ENCODE assay signal across 12 cellular contexts in genomic region chr15:31031471-31032064, GRCh38. TPM values are rescaled to one million over a fixed set of nuclear protein-coding genes. Genes with fewer than 3 reads are reported as not detected.
DNase-seq lines count a peak whose midpoint lies in the region; ATAC-seq, FAIRE-seq and TF ChIP-seq lines count a peak whose summit lies in the region.
"Had no signal": no experiment of that assay in that cellular context is flagged by ENCODE, and none has a peak within 500 bp of the region (broad histone marks: within the 10 kb centered on the region; RNA-seq: fewer than 3 reads in every experiment).

No MANE protein-coding gene starts in this region.

- intact Hi-C loops in GM12878 (cut with micrococcal nuclease; ENCODE audit: unreplicated experiment) (no loop called here), esophagus squamous epithelium (cut with DNase I) (no loop called here), dorsolateral prefrontal cortex (cut with DNase I) (no loop called here)

- WGBS in GM12878 (ENCODE audit: insufficient coverage, insufficient replicate concordance, low lambda C conversion rate, missing lambda C conversion rate): 89% methylated on average over 3 of the region's 3 CpGs
- WGBS in esophagus squamous epithelium, 2 donors: 93 to 94% methylated on average over 3 of the region's 3 CpGs

- DNase-seq in A172 (ENCODE audit: low spot score) (peak; percentile 44), GM12878 (ENCODE audit: low read depth, low spot score) (peak; percentile 46), NCI-H146 treated with DMSO at 0.1 percent for 48 hours (lab: John Stamatoyannopoulos, UW; ENCODE audit: unreplicated experiment) (no peak), esophagus squamous epithelium (lab: John Stamatoyannopoulos, UW) (no peak), dorsolateral prefrontal cortex (no peak)
- DNase-seq: GOT3, NCI-H2081, WERI-Rb-1 had no signal

- CTCF ChIA-PET in GM12878 (lab: Yijun Ruan, JAX): interaction anchor here (0.7 kb wide), 1 partner anchor 8 kb away, joined by 3 read pairs; no protein-coding TSS in a partner anchor

- SMC1A ChIA-PET in GM12878 (lab: Charles Lee; ENCODE audit: uncharacterized antibody, unreplicated experiment): interaction anchor here (1.0 to 1.5 kb wide), 5 partner anchors 9 to 459 kb away, joined by 3 to 5 read pairs (median 4); no protein-coding TSS in a partner anchor

- H3K36me3 ChIP-seq in GM12878 (ENCODE audit: control insufficient read depth in 2 of 2, insufficient read depth in 2 of 2, low read length in 1 of 2) (no peaks in the 10 kb centered on the region), esophagus squamous epithelium (no peaks in the 10 kb centered on the region)
- H3K36me3 ChIP-seq: thoracic aorta, WERI-Rb-1 had no signal

- no peaks in the 10 kb centered on the region for H4K20me1 ChIP-seq in GM12878 (ENCODE audit: control insufficient read depth, insufficient read depth)

- H3K27ac ChIP-seq in GM12878 (ENCODE audit: control insufficient read depth, insufficient read depth) (peak overlapping the region; percentile 1; the same call in 1 of the 2 replicates), esophagus squamous epithelium (no peak overlapping the region), dorsolateral prefrontal cortex (no peak overlapping the region)
- H3K27ac ChIP-seq: thoracic aorta, WERI-Rb-1 had no signal

- RAD21 ChIA-PET in GM12878 (lab: Charles Lee; ENCODE audit: unreplicated experiment): interaction anchor here (0.8 kb wide), 1 partner anchor 18 kb away, joined by 3 read pairs; no protein-coding TSS in a partner anchor

- peak overlapping the region; percentile 38 for H3K4me2 ChIP-seq in GM12878 (ENCODE audit: control insufficient read depth, insufficient read depth)

- 0 out of 2 replicates have a peak, but pooled peaks have one; percentile 12 for TF ChIP-seq RAD21 in GM12878 (IDR thresholded peaks at IDR 0.05; ENCODE audit: insufficient read depth, low read depth, low read length)

- H3K4me1 ChIP-seq in GM12878 (ENCODE audit: control insufficient read depth, insufficient read depth, low read length): peaks cover 7% of the 10 kb centered on the region
- H3K4me1 ChIP-seq in esophagus squamous epithelium: peaks cover 0 to 18% (median 8%) of the 10 kb centered on the region in 3 donors

- no peak for TF ChIP-seq EP300 in GM12878 (IDR thresholded peaks at IDR 0.05; ENCODE audit: borderline replicate concordance in 1 of 2, control insufficient read depth in 1 of 2, low read depth in 2 of 2, low read length in 2 of 2)

- TF ChIP-seq POLR2A in GM12878 (IDR thresholded peaks at IDR 0.05; ENCODE audit: low read depth, low read length): no peak
- no peak for TF ChIP-seq POLR2A in esophagus squamous epithelium (IDR thresholded peaks at IDR 0.05)

- in situ Hi-C loops in GM12878 (cut with MboI): no loop called here

- H3K79me2 ChIP-seq in GM12878 (ENCODE audit: control insufficient read depth, insufficient read depth, low read length): no peaks in the 10 kb centered on the region

- no peak overlapping the region for H3K4me3 ChIP-seq in GM12878
- no peak overlapping the region for H3K4me3 ChIP-seq in esophagus squamous epithelium
- H3K4me3 ChIP-seq in dorsolateral prefrontal cortex: no peak overlapping the region
- H3K4me3 ChIP-seq: thoracic aorta had no signal

- no peaks in the 10 kb centered on the region for H3K9me3 ChIP-seq in GM12878 (replicated peaks; ENCODE audit: control insufficient read depth, insufficient read depth, low read length)
- H3K9me3 ChIP-seq in esophagus squamous epithelium: no peaks in the 10 kb centered on the region
- H3K9me3 ChIP-seq: thoracic aorta had no signal

- H3K27me3 ChIP-seq in GM12878 (replicated peaks in 1 of 2; ENCODE audit: control insufficient read depth in 2 of 2, insufficient read depth in 2 of 2, low read length in 1 of 2) (no peaks in the 10 kb centered on the region), esophagus squamous epithelium (no peaks in the 10 kb centered on the region), dorsolateral prefrontal cortex (no peaks in the 10 kb centered on the region)

- ATAC-seq in GM19025 (IDR thresholded peaks at IDR 0.05; ENCODE audit: low read depth, unreplicated experiment) (peak; percentile 91), HG02973 (IDR thresholded peaks at IDR 0.05; ENCODE audit: unreplicated experiment) (peak; percentile 80), GM12878 (peak; percentile 99), HG03095 (IDR thresholded peaks at IDR 0.05; ENCODE audit: unreplicated experiment) (no peak)

- TF ChIP-seq CTCF in GM12878 (IDR thresholded peaks at IDR 0.05 in 2 of 3, conservative IDR thresholded peaks at IDR 0.05 in 1 of 3; ENCODE audit: control insufficient read depth in 2 of 3, extremely low read depth in 1 of 3, insufficient read depth in 1 of 3, low read depth in 3 of 3, low read length in 3 of 3): no peak
- no peak for TF ChIP-seq CTCF in esophagus squamous epithelium (IDR thresholded peaks at IDR 0.05)
- TF ChIP-seq CTCF in dorsolateral prefrontal cortex (IDR thresholded peaks at IDR 0.05 in 54 of 56, conservative IDR thresholded peaks at IDR 0.05 in 2 of 56; ENCODE audit: low read depth in 1 of 56, partially characterized antibody in 56 of 56): no peak

- BruUV-seq in GM12878 (replicated peaks; lab: Mats Ljungman, UMichigan): no TSS peak

- peak overlapping the region; percentile 65 for H2AFZ ChIP-seq in GM12878 (ENCODE audit: control insufficient read depth, low read depth, low read length)

- no peak overlapping the region for H3K9ac ChIP-seq in GM12878 (ENCODE audit: control insufficient read depth, insufficient read depth, low read length)

- POLR2A ChIA-PET in GM12878 (lab: Charles Lee): interaction anchor here (0.7 to 1.2 kb wide), 2 partner anchors 17 to 51 kb away, joined by 3 read pairs; no protein-coding TSS in a partner anchor

- peak; percentile 86 for FAIRE-seq in GM12878 (lab: Jason Lieb, UNC)

TF ChIP-seq in GM12878, 131 proteins besides CTCF, POLR2A, EP300 and RAD21 (continues in another document):
- TF ChIP-seq EZH2 (IDR thresholded peaks at IDR 0.05; ENCODE audit: borderline replicate concordance, control insufficient read depth, low read depth, low read length): no peak
- TF ChIP-seq, protein P1, sequence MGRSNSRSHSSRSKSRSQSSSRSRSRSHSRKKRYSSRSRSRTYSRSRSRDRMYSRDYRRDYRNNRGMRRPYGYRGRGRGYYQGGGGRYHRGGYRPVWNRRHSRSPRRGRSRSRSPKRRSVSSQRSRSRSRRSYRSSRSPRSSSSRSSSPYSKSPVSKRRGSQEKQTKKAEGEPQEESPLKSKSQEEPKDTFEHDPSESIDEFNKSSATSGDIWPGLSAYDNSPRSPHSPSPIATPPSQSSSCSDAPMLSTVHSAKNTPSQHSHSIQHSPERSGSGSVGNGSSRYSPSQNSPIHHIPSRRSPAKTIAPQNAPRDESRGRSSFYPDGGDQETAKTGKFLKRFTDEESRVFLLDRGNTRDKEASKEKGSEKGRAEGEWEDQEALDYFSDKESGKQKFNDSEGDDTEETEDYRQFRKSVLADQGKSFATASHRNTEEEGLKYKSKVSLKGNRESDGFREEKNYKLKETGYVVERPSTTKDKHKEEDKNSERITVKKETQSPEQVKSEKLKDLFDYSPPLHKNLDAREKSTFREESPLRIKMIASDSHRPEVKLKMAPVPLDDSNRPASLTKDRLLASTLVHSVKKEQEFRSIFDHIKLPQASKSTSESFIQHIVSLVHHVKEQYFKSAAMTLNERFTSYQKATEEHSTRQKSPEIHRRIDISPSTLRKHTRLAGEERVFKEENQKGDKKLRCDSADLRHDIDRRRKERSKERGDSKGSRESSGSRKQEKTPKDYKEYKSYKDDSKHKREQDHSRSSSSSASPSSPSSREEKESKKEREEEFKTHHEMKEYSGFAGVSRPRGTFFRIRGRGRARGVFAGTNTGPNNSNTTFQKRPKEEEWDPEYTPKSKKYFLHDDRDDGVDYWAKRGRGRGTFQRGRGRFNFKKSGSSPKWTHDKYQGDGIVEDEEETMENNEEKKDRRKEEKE (IDR thresholded peaks at IDR 0.05): no peak
- peak in 1 of 2 experiments; percentile 83; a peak in 2 of 4 replicates for TF ChIP-seq SRF (IDR thresholded peaks at IDR 0.05; ENCODE audit: low read depth in 2 of 2, low read length in 2 of 2)
- peak; percentile 91; the same call in 1 of the 2 replicates for TF ChIP-seq ASH2L (IDR thresholded peaks at IDR 0.05; ENCODE audit: borderline replicate concordance, low read depth)
- no peak for TF ChIP-seq SIX5 (IDR thresholded peaks at IDR 0.05; ENCODE audit: low read depth, low read length, severe bottlenecking)
- TF ChIP-seq ETV6 (conservative IDR thresholded peaks at IDR 0.05 in 1 of 2, IDR thresholded peaks at IDR 0.05 in 1 of 2; ENCODE audit: borderline replicate concordance in 1 of 2, low read depth in 1 of 2): no peak

RNA-seq across cellular contexts. Expression of gene MTMR10, which starts 40.1 kb away (rescaled TPM):
- 14.4 and 20.9 TPM in 2 replicates for total RNA-seq in A172 (2014; rRNA removed; shearing (Covaris generic))
- total RNA-seq in GM12878 (2013; cell fraction: nucleolus; rRNA removed): 48.5 and 55.2 TPM in 2 replicates
- total RNA-seq in GM12878 (2014; rRNA removed) (10.0 and 12.5 TPM in 2 replicates), GM12878 (2014; rRNA removed; fragmentation: Illumina TruSeq; extraction: Trizol) (11.9 and 12.1 TPM in 2 replicates), GM12878 (2021) (12.5 and 13.6 TPM in 2 replicates), esophagus squamous epithelium (10 to 100 TPM; 16.6 to 41.2 (median 28.0) TPM), dorsolateral prefrontal cortex (100 to 1,000 TPM in 13 of 120 experiments, 10 to 100 TPM in 107; 33.2 to 154 (median 67.8) TPM)
- polyA plus RNA-seq in GM12878 (2011; ENCODE audit: low read depth): 5.9 TPM
- polyA plus RNA-seq in GM12878 (2011; rRNA removed) (11.8 and 13.3 TPM in 2 replicates), GM12878 (2014; fragmentation: Illumina TruSeq; extraction: Trizol) (11.5 and 13.5 TPM in 2 replicates), GM12878 (2014; fragmentation: Nextera tagmentation; extraction: Ambion mirVana) (1 to 10 TPM; 1.9 to 3.6 TPM), GM12878 (2014; rRNA removed) (7.8 and 8.5 TPM in 2 replicates), GM12878 (2016; fragmentation: Nextera tagmentation; extraction: Ambion mirVana) (1 to 10 TPM; 5.3 to 7.5 TPM)
- polyA plus RNA-seq in GM12878 (2011; cell fraction: cytosol; rRNA removed): 4.9 and 5.0 TPM in 2 replicates
- 17.0 and 17.8 TPM in 2 replicates for polyA plus RNA-seq in GM12878 (2011; cell fraction: nucleus; rRNA removed)
- polyA plus RNA-seq in GM12878 (2012): 7.5 and 7.8 TPM in 2 replicates
- 9.4 and 15.1 TPM in 2 replicates for polyA minus RNA-seq in GM12878 (2011; rRNA and poly(A)+ RNA removed)
- polyA minus RNA-seq in GM12878 (2011; cell fraction: cytosol; rRNA and poly(A)+ RNA removed): 3.6 and 3.7 TPM in 2 replicates
- polyA minus RNA-seq in GM12878 (2011; cell fraction: nucleus; rRNA and poly(A)+ RNA removed): 20.8 and 27.6 TPM in 2 replicates

Comparison
In these comparisons a context has a peak if more than half of its experiments do, and no peak if none do; other contexts are left out.
1. DNase-seq: peak in A172 (single experiment) and GM12878 (single experiment); none in NCI-H146 treated with DMSO at 0.1 percent for 48 hours (single experiment), esophagus squamous epithelium (single experiment) and dorsolateral prefrontal cortex (0 of 10).